8 cellular contexts compared by ENCODE assay signal in genomic region chr17:65627892-65628622, GRCh38.
DNase-seq lines count a peak whose midpoint lies in the region; ATAC-seq and TF ChIP-seq lines count a peak whose summit lies in the region.

No MANE protein-coding gene starts in this region.

- no peaks in the 10 kb centered on the region for H3K27me3 ChIP-seq in uterus

- H3K4me3 ChIP-seq in uterus: no peak overlapping the region

- H3K36me3 ChIP-seq in uterus: no peaks in the 10 kb centered on the region

- peak overlapping the region; percentile 40 to 50 for H3K27ac ChIP-seq in uterus

- peak; percentile 82 for ATAC-seq in SK-N-SH treated with all-trans-retinoic acid at 6 μM for 48 hours
- no peak for ATAC-seq in HG03378 (IDR thresholded peaks at IDR 0.05; ENCODE audit: unreplicated experiment)

- peaks cover 0 to 4% of the 10 kb centered on the region in 2 donors for H3K4me1 ChIP-seq in uterus

- no peak for TF ChIP-seq POLR2A in uterus (IDR thresholded peaks at IDR 0.05)

- DNase-seq in NCI-H2107 treated with DMSO at 0.1 percent for 48 hours (lab: John Stamatoyannopoulos, UW; ENCODE audit: unreplicated experiment) (peak; percentile 53), NCI-H2107 (lab: John Stamatoyannopoulos, UW) (no peak), islet precursor cell (peak; percentile 57), uterus (peak; percentile 31 to 63), putamen (ENCODE audit: low spot score) (no peak), RKO (ENCODE audit: low spot score) (no peak)

- no peaks in the 10 kb centered on the region for H3K9me3 ChIP-seq in uterus

- intact Hi-C loops in uterus (cut with DNase I; ENCODE audit: low total_unique reads): no loop called here

- no peak for TF ChIP-seq CTCF in uterus (IDR thresholded peaks at IDR 0.05)

TF ChIP-seq in SK-N-SH treated with all-trans-retinoic acid at 6 μM for 48 hours, 23 proteins besides CTCF, POLR2A, EP300 and RAD21:
- TF ChIP-seq OSR1 (CRISPR knock-in tag; IDR thresholded peaks at IDR 0.05) (no peak), ZNF565 (CRISPR knock-in tag; conservative IDR thresholded peaks at IDR 0.05; ENCODE audit: low read depth) (no peak), CREB5 (CRISPR knock-in tag; IDR thresholded peaks at IDR 0.05; ENCODE audit: low read depth) (no peak), ISL1 (CRISPR knock-in tag; IDR thresholded peaks at IDR 0.05) (peak; percentile 37; the same call in 1 of the 2 replicates), BACH2 (CRISPR knock-in tag; IDR thresholded peaks at IDR 0.05; ENCODE audit: borderline replicate concordance) (no peak), TOX (CRISPR knock-in tag; IDR thresholded peaks at IDR 0.05; ENCODE audit: borderline replicate concordance) (no peak)

Comparison
In these comparisons a context has a peak if more than half of its experiments do, and no peak if none do; other contexts are left out.
1. DNase-seq: peak in NCI-H2107 treated with DMSO at 0.1 percent for 48 hours (single experiment), islet precursor cell (single experiment) and uterus (2 of 2); none in NCI-H2107 (single experiment), putamen (single experiment) and RKO (single experiment).